ENCODE assay signal across 8 cellular contexts in the genomic region with DNA sequence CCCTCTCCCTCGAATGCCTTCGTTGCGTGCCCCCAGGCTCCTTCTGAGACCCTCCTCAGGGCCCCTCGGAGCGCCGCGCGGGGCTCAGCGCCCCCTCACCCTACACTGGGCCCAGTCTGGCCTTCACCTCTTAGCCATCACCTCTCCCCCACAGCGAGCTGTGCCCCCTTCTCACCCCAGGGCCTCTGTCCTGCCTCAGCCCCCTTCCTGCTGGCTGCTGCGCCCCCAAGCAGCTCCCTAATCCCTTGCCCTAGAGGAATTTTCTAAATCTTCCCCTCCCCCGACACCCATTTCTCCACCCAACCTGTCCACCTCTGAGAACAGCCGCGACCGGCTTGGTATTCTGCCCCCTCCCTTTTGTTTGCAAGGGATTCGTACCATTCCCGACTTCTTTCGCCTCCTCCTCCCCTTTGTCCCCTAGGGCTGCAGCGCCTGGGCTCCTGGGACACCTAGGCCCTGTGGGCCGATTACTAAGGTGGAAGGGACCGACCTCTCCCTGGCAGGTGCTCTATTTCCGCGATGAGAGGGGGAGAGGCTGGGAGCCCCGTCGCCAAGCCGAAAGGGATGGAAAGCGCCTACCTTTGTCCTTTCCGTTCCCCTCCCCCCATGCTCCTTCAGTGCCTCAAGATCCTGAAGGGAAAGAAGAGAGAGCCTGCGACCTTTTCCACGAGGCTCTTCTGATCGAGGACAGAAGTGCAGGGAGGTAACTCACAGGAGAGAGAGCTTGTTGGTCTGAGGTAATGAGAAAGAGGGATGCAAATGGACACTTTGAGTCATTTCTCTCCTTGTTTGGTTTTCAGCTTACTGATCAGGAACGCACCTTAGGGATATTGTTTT. TPM values are rescaled to one million over a fixed set of nuclear protein-coding genes. Genes with fewer than 3 reads are reported as not detected.
DNase-seq lines count a peak whose midpoint lies in the region; ATAC-seq, FAIRE-seq and TF ChIP-seq lines count a peak whose summit lies in the region.

No MANE protein-coding gene starts in this region.

- no peak for ATAC-seq in naive thymus-derived CD8-positive, alpha-beta T cell

- H3K27me3 Mint-ChIP-seq in naive thymus-derived CD8-positive, alpha-beta T cell: no peaks in the 10 kb centered on the region

- POLR2A ChIA-PET in naive thymus-derived CD8-positive, alpha-beta T cell (lab: Charles Lee): interaction anchor here (0.6 kb wide), 1 partner anchor 662 kb away, joined by 4 read pairs; a partner anchor contains a TSS

- TF ChIP-seq POLR2A in GM12892 (IDR thresholded peaks at IDR 0.05; ENCODE audit: low read depth, low read length): no peak

- H3K27ac Mint-ChIP-seq in naive thymus-derived CD8-positive, alpha-beta T cell: peak overlapping the region; percentile 53 to 92 (median 81)

- TF ChIP-seq CTCF in coronary artery (IDR thresholded peaks at IDR 0.05): no peak

- H3K36me3 Mint-ChIP-seq in naive thymus-derived CD8-positive, alpha-beta T cell: peaks cover 0 to 4% (median 3%) of the 10 kb centered on the region in 3 donors

- DNase-seq in NCI-H2029 (lab: John Stamatoyannopoulos, UW): peak; percentile 36
- no peak for DNase-seq in NCI-H2029 treated with DMSO at 0.1 percent for 48 hours (lab: John Stamatoyannopoulos, UW)
- DNase-seq in NCI-H2227 treated with DMSO at 0.1 percent for 48 hours (lab: John Stamatoyannopoulos, UW): peak; percentile 23
- no peak for DNase-seq in coronary artery (ENCODE audit: low spot score)
- DNase-seq in naive thymus-derived CD8-positive, alpha-beta T cell: peak in 1 of 10 donors; percentile 2
- DNase-seq in kidney glomerular epithelial cell (lab: John Stamatoyannopoulos, UW): no peak
- no peak for DNase-seq in GM12892 (ENCODE audit: insufficient read length)
- no peak for DNase-seq in SK-N-DZ (ENCODE audit: low spot score)

- FAIRE-seq in GM12892 (lab: Jason Lieb, UNC): no peak

- H3K4me3 ChIP-seq in coronary artery: peak overlapping the region; percentile 60

- no peaks in the 10 kb centered on the region for H3K9me3 Mint-ChIP-seq in naive thymus-derived CD8-positive, alpha-beta T cell

- H3K4me1 Mint-ChIP-seq in naive thymus-derived CD8-positive, alpha-beta T cell: peaks cover 16 to 48% (median 38%) of the 10 kb centered on the region in 4 donors

- H3K27ac ChIP-seq in coronary artery: peak overlapping the region; percentile 63 to 81

- peak overlapping the region; percentile 79 to 90 (median 86) for H3K4me3 Mint-ChIP-seq in naive thymus-derived CD8-positive, alpha-beta T cell

RNA-seq across cellular contexts. Expression of a gene that starts 10.9 kb away (rescaled TPM):
- 1 to 10 TPM; 5.6 to 6.7 TPM for total RNA-seq in naive thymus-derived CD8-positive, alpha-beta T cell
- 1 to 10 TPM; 2.3 to 6.3 (median 3.7) TPM for polyA plus RNA-seq in naive thymus-derived CD8-positive, alpha-beta T cell
- 1.2 TPM for polyA plus RNA-seq in GM12892 (2012; ENCODE audit: missing spikeins)
- 53.8 and 63.1 TPM in 2 replicates for polyA plus RNA-seq in SK-N-DZ (2014; cell fraction: cytosol; rRNA removed)
- 49.4 and 62.7 TPM in 2 replicates for polyA plus RNA-seq in SK-N-DZ (2014; cell fraction: nucleus; rRNA removed)

RNA-seq across cellular contexts. Expression of a gene that starts 32.5 kb away (rescaled TPM):
- not detected for total RNA-seq in naive thymus-derived CD8-positive, alpha-beta T cell
- not detected for polyA plus RNA-seq in naive thymus-derived CD8-positive, alpha-beta T cell
- not detected for polyA plus RNA-seq in GM12892 (2012; ENCODE audit: missing spikeins)
- polyA plus RNA-seq in SK-N-DZ (2014; cell fraction: cytosol; rRNA removed): not detected in 2 replicates
- 0.18 TPM in 1 of 2 replicates, not detected in the other for polyA plus RNA-seq in SK-N-DZ (2014; cell fraction: nucleus; rRNA removed)

Comparison
In these comparisons a context has a peak if more than half of its experiments do, and no peak if none do; other contexts are left out.
1. DNase-seq: peak in NCI-H2029 (single experiment) and NCI-H2227 treated with DMSO at 0.1 percent for 48 hours (single experiment); none in NCI-H2029 treated with DMSO at 0.1 percent for 48 hours (single experiment), coronary artery (single experiment), kidney glomerular epithelial cell (single experiment), GM12892 (single experiment) and SK-N-DZ (single experiment).